35 cellular contexts compared by ENCODE assay signal in the genomic region with DNA sequence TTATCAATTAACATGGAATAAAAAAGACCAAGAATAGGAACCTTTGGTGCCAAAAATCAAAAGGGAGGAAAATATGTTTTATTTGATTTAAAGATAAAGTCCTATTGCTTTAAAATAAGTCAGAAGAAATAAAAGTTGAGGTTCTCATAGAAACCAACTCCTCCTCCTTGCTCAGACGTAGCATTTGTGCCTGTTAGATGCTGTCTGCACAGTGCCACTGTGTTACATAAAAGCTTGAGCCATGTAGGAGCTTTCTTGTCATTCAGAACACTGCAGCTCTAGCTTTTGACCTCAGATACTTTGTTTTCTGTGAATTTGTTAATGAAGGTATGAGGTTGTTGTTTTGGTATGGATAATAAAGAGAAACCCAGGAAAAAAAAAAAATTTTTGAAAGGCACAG. TPM values are rescaled to one million over a fixed set of nuclear protein-coding genes. Genes with fewer than 3 reads are reported as not detected.
"Had no signal": no experiment of that assay in that cellular context is flagged by ENCODE, and none has a peak within 500 bp of the region (broad histone marks: within the 10 kb centered on the region; RNA-seq: fewer than 3 reads in every experiment).

No MANE protein-coding gene starts in this region.

- H3K4me1 ChIP-seq: adrenal gland, breast epithelium had no signal

- H3K27ac Mint-ChIP-seq: activated B cell treated with CpG ODN at 0.5 μM for 24 hours; activated CD4-positive, alpha-beta memory T cell treated with anti-CD3 and anti-CD28 coated beads, Interleukin-2, amount 10 ng/mL, durations not matched to agents 7 days and 5 days; activated CD4-positive, alpha-beta T cell treated with anti-CD3 and anti-CD28 coated beads, Interleukin-2, amount 10 ng/mL, durations not matched to agents 7 days and 5 days; activated CD8-positive, alpha-beta T cell treated with anti-CD3 and anti-CD28 coated beads, Interleukin-2, amount 10 ng/mL, durations not matched to agents 7 days and 5 days; activated naive CD4-positive, alpha-beta T cell treated with anti-CD3 and anti-CD28 coated beads for 36 hours; activated naive CD4-positive, alpha-beta T cell treated with anti-CD3 and anti-CD28 coated beads, Interleukin-2, amount 50 U/mL, for 72 hours; activated naive CD8-positive, alpha-beta T cell treated with anti-CD3 and anti-CD28 coated beads for 36 hours; activated T-cell treated with anti-CD3 and anti-CD28 coated beads, Interleukin-2, amount 50 U/mL, for 72 hours; activated T-helper 1 cell treated with anti-CD3 and anti-CD28 coated beads, Interleukin-12 subunit alpha, Interleukin-12 subunit beta, Interleukin-2, Interleukin-4 antibody, amounts not matched to agents 30 ng/mL and 10 ng/mL and 1 ng/mL, durations not matched to agents 14 hours and 24 hours and 36 hours; activated T-helper 17 cell treated with anti-CD3 and anti-CD28 coated beads, Interleukin-2, amount 50 U/mL, for 72 hours; T-helper 1 cell treated with Interleukin-12 subunit alpha and Interleukin-12 subunit beta and Interleukin-4 antibody, amounts not matched to agents 30 μg/mL and 1 μg/mL, for 36 hours; T-helper 2 cell treated with Interferon-gamma antibody and Interleukin-4, amounts not matched to agents 5 μg/mL and 100 μg/mL, for 36 hours had no signal

- DNase-seq: activated B cell treated with CpG ODN at 0.5 μM for 24 hours; activated CD4-positive, alpha-beta memory T cell treated with anti-CD3 and anti-CD28 coated beads, Interleukin-2, amount 10 ng/mL, durations not matched to agents 7 days and 5 days; activated CD4-positive, alpha-beta T cell treated with anti-CD3 and anti-CD28 coated beads for 48 hours; activated CD4-positive, alpha-beta T cell treated with anti-CD3 and anti-CD28 coated beads, Interleukin-2, amount 10 ng/mL, durations not matched to agents 7 days and 5 days; activated CD4-positive, alpha-beta T cell treated with anti-CD3 and anti-CD28 coated beads, Interleukin-2, amount 50 U/mL, for 48 hours; activated CD4-positive, CD25-positive, alpha-beta regulatory T cell treated with anti-CD3 and anti-CD28 coated beads, Interleukin-2, amount 50 U/mL, for 72 hours; activated CD8-positive, alpha-beta memory T cell treated with anti-CD3 and anti-CD28 coated beads, Interleukin-2, amount 50 U/mL, for 4 hours; activated CD8-positive, alpha-beta T cell treated with anti-CD3 and anti-CD28 coated beads, Interleukin-2, amount 10 ng/mL, durations not matched to agents 7 days and 5 days; activated effector memory CD4-positive, alpha-beta T cell treated with anti-CD3 and anti-CD28 coated beads, Interleukin-2, amount 50 U/mL, for 16 hours; activated gamma-delta T cell treated with Interleukin-2 at 50 U/mL for 16 hours; activated naive CD4-positive, alpha-beta T cell; activated naive CD4-positive, alpha-beta T cell treated with anti-CD3 and anti-CD28 coated beads for 36 hours; activated naive CD4-positive, alpha-beta T cell treated with anti-CD3 and anti-CD28 coated beads, Interleukin-2, amount 50 U/mL, for 16 hours; activated naive CD8-positive, alpha-beta T cell treated with anti-CD3 and anti-CD28 coated beads for 36 hours; activated T-cell treated with anti-CD3 and anti-CD28 coated beads for 4 hours; activated T-cell treated with anti-CD3 and anti-CD28 coated beads, Interleukin-2, amount 50 U/mL, for 1 hour; activated T-cell treated with anti-CD3 and anti-CD28 coated beads, Interleukin-2, amount 50 U/mL, for 4 hours; activated T-cell treated with anti-CD3 and anti-CD28 coated beads, Interleukin-2, amount 50 U/mL, for 72 hours; adrenal gland; amniotic stem cell; aorta; body of pancreas; brain microvascular endothelial cell; cerebellar nuclear complex; T-helper 1 cell; T-helper 2 cell; T-helper 9 cell had no signal

- H3K4me3 Mint-ChIP-seq: activated B cell treated with CpG ODN at 0.5 μM for 24 hours; activated CD4-positive, alpha-beta memory T cell treated with anti-CD3 and anti-CD28 coated beads, Interleukin-2, amount 10 ng/mL, durations not matched to agents 7 days and 5 days; activated CD4-positive, alpha-beta T cell treated with anti-CD3 and anti-CD28 coated beads, Interleukin-2, amount 10 ng/mL, durations not matched to agents 7 days and 5 days; activated CD8-positive, alpha-beta T cell treated with anti-CD3 and anti-CD28 coated beads, Interleukin-2, amount 10 ng/mL, durations not matched to agents 7 days and 5 days; activated naive CD4-positive, alpha-beta T cell treated with anti-CD3 and anti-CD28 coated beads for 36 hours; activated naive CD8-positive, alpha-beta T cell treated with anti-CD3 and anti-CD28 coated beads for 36 hours; activated T-cell treated with anti-CD3 and anti-CD28 coated beads, Interleukin-2, amount 50 U/mL, for 4 hours; activated T-cell treated with anti-CD3 and anti-CD28 coated beads, Interleukin-2, amount 50 U/mL, for 72 hours; activated T-helper 1 cell treated with anti-CD3 and anti-CD28 coated beads, Interleukin-12 subunit alpha, Interleukin-12 subunit beta, Interleukin-2, Interleukin-4 antibody, amounts not matched to agents 30 ng/mL and 10 ng/mL and 1 ng/mL, durations not matched to agents 14 hours and 24 hours and 36 hours; activated T-helper 17 cell treated with anti-CD3 and anti-CD28 coated beads, Interleukin-2, amount 50 U/mL, for 72 hours; central memory CD8-positive, alpha-beta T cell; T-helper 1 cell treated with Interleukin-12 subunit alpha and Interleukin-12 subunit beta and Interleukin-4 antibody, amounts not matched to agents 30 μg/mL and 1 μg/mL, for 36 hours; T-helper 2 cell treated with Interferon-gamma antibody and Interleukin-4, amounts not matched to agents 5 μg/mL and 100 μg/mL, for 36 hours had no signal

- H3K4me3 ChIP-seq: adrenal gland, body of pancreas, breast epithelium had no signal

- H3K36me3 ChIP-seq: adrenal gland, breast epithelium had no signal

- ATAC-seq: activated CD8-positive, alpha-beta T cell treated with anti-CD3 and anti-CD28 coated beads, Interleukin-2, amount 10 ng/mL, durations not matched to agents 7 days and 5 days; activated T-cell treated with anti-CD3 and anti-CD28 coated beads, Interleukin-2, amount 50 U/mL, for 4 hours; activated T-cell treated with anti-CD3 and anti-CD28 coated beads, Interleukin-2, amount 50 U/mL, for 72 hours; activated T-helper 17 cell treated with anti-CD3 and anti-CD28 coated beads, Interleukin-2, amount 50 U/mL, for 72 hours; body of pancreas had no signal

- H3K27me3 Mint-ChIP-seq: activated B cell treated with CpG ODN at 0.5 μM for 24 hours; activated CD4-positive, alpha-beta memory T cell treated with anti-CD3 and anti-CD28 coated beads, Interleukin-2, amount 10 ng/mL, durations not matched to agents 7 days and 5 days; activated CD4-positive, alpha-beta T cell treated with anti-CD3 and anti-CD28 coated beads, Interleukin-2, amount 10 ng/mL, durations not matched to agents 7 days and 5 days; activated naive CD8-positive, alpha-beta T cell treated with anti-CD3 and anti-CD28 coated beads for 36 hours; activated T-helper 17 cell treated with anti-CD3 and anti-CD28 coated beads, Interleukin-2, amount 50 U/mL, for 72 hours; central memory CD8-positive, alpha-beta T cell had no signal

- H3K9me3 ChIP-seq: adrenal gland, breast epithelium had no signal

- H3K27ac ChIP-seq: adrenal gland, body of pancreas, brain microvascular endothelial cell, breast epithelium, VCaP had no signal

- H3K27me3 ChIP-seq: adrenal gland, body of pancreas, brain microvascular endothelial cell, breast epithelium had no signal

RNA-seq across cellular contexts. Expression of gene LRRC4, which starts 50.3 kb away (rescaled TPM):
- total RNA-seq: activated CD4-positive, alpha-beta memory T cell treated with anti-CD3 and anti-CD28 coated beads, Interleukin-2, amount 10 ng/mL, durations not matched to agents 7 days and 5 days; activated CD4-positive, alpha-beta T cell treated with anti-CD3 and anti-CD28 coated beads, Interleukin-2, amount 10 ng/mL, durations not matched to agents 7 days and 5 days; activated naive CD8-positive, alpha-beta T cell treated with anti-CD3 and anti-CD28 coated beads for 36 hours had no signal
